ENCODE assay signal across 8 cellular contexts in the genomic region with DNA sequence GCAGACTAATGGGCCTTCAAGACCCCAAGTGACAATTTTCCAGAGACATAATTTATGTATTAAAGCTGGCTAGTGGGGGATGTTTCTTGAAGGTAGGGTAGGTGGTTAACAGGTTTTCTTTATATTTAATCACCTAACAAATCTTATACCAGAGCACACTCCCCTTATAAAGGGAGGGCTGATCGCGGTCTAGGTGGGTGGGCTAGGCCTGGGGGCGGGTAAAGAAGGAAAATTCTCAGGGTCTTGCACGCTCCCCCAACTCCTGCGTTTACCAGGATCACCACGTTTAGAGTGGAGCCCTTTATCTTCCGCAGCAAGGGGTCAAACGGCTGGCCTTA. TPM values are rescaled to one million over a fixed set of nuclear protein-coding genes. Genes with fewer than 3 reads are reported as not detected.
DNase-seq lines count a peak whose midpoint lies in the region; ATAC-seq and TF ChIP-seq lines count a peak whose summit lies in the region.

No MANE protein-coding gene starts in this region.

- H3K4me3 ChIP-seq in HAP-1 (peak overlapping the region; percentile 31), hepatocyte (peak overlapping the region; percentile 53)

- H3K4me1 Mint-ChIP-seq in activated B cell treated with CpG ODN at 0.5 μM for 24 hours, result peaks cover 41% of the 10 kb centered on the region
- H3K4me1 Mint-ChIP-seq in stimulated activated memory B cell treated with anti-CD40 and anti-IgM and Interleukin-4, amounts not matched to agents 10 μg/mL and 1 μg/mL and 100 μg/mL, for 72 hours, result peaks cover 37% of the 10 kb centered on the region

- DNase-seq in HAP-1 (ENCODE audit: low spot score in 2 of 2) (no peak), activated B cell treated with CpG ODN at 0.5 μM for 24 hours (no peak), hepatocyte (ENCODE audit: low spot score) (no peak), GM10248 (ENCODE audit: extremely low spot score) (no peak), SW480 (ENCODE audit: low spot score) (no peak), cerebellum (ENCODE audit: low spot score) (no peak)

- H3K27ac Mint-ChIP-seq in activated B cell treated with CpG ODN at 0.5 μM for 24 hours, result peak overlapping the region; percentile 66
- peak overlapping the region; percentile 65 for H3K27ac Mint-ChIP-seq in stimulated activated memory B cell treated with anti-CD40 and anti-IgM and Interleukin-4, amounts not matched to agents 10 μg/mL and 1 μg/mL and 100 μg/mL, for 72 hours

- no peaks in the 10 kb centered on the region for H3K9me2 ChIP-seq in hepatocyte (replicated peaks; ENCODE audit: insufficient read depth)

- in situ Hi-C loops in HAP-1 (cut with MboI; ENCODE audit: low sequenced_read_pairs), result no loop called here

- 16% methylated on average over 7 of the region's 8 CpGs for WGBS in hepatocyte (ENCODE audit: low lambda C conversion rate, missing lambda C conversion rate)

- H3K9me3 Mint-ChIP-seq in activated B cell treated with CpG ODN at 0.5 μM for 24 hours, result peaks cover 4% of the 10 kb centered on the region
- no peaks in the 10 kb centered on the region for H3K9me3 Mint-ChIP-seq in stimulated activated memory B cell treated with anti-CD40 and anti-IgM and Interleukin-4, amounts not matched to agents 10 μg/mL and 1 μg/mL and 100 μg/mL, for 72 hours

- H3K79me2 ChIP-seq in hepatocyte, result no peaks in the 10 kb centered on the region

- H3K4me1 ChIP-seq in HAP-1 (peaks cover 6% of the 10 kb centered on the region), hepatocyte (ENCODE audit: insufficient read depth) (no peaks in the 10 kb centered on the region)

- H3K27me3 ChIP-seq in HAP-1 (ENCODE audit: low read depth) (no peaks in the 10 kb centered on the region), hepatocyte (no peaks in the 10 kb centered on the region)

- H3K4me2 ChIP-seq in hepatocyte, result peak overlapping the region; percentile 88

- no peaks in the 10 kb centered on the region for H3K27me3 Mint-ChIP-seq in activated B cell treated with CpG ODN at 0.5 μM for 24 hours
- H3K27me3 Mint-ChIP-seq in stimulated activated memory B cell treated with anti-CD40 and anti-IgM and Interleukin-4, amounts not matched to agents 10 μg/mL and 1 μg/mL and 100 μg/mL, for 72 hours, result no peaks in the 10 kb centered on the region

- no peak for TF ChIP-seq CTCF in activated B cell treated with CpG ODN at 0.5 μM for 24 hours (IDR thresholded peaks at IDR 0.05)
- TF ChIP-seq CTCF in hepatocyte (IDR thresholded peaks at IDR 0.05; ENCODE audit: poor library complexity), result no peak
- TF ChIP-seq CTCF in GM10248 (IDR thresholded peaks at IDR 0.05; ENCODE audit: control extremely low read depth, extremely low read depth, low read depth, missing control alignments), result no peak

- H3K9me3 ChIP-seq in HAP-1 (0 out of 2 replicates have a peak, but pooled peaks cover 2% of the 10 kb centered on the region), hepatocyte (ENCODE audit: low read depth) (no peaks in the 10 kb centered on the region)

- peak overlapping the region; percentile 88 for H3K4me3 Mint-ChIP-seq in activated B cell treated with CpG ODN at 0.5 μM for 24 hours
- H3K4me3 Mint-ChIP-seq in stimulated activated memory B cell treated with anti-CD40 and anti-IgM and Interleukin-4, amounts not matched to agents 10 μg/mL and 1 μg/mL and 100 μg/mL, for 72 hours, result peak overlapping the region; percentile 94

- POLR2A ChIA-PET in activated B cell treated with CpG ODN at 0.5 μM for 24 hours (lab: Charles Lee), result interaction anchor here (2.0 to 2.2 kb wide), 2 partner anchors 9 to 26 kb away, joined by 7 to 17 read pairs; partner anchors contain the start of gene MBD1
- POLR2A ChIA-PET in GM10248 (lab: Yijun Ruan, JAX), result interaction anchor here (1.4 kb wide), 1 partner anchor 9 kb away, joined by 4 read pairs; no protein-coding TSS in a partner anchor

- no peaks in the 10 kb centered on the region for H4K20me1 ChIP-seq in hepatocyte (ENCODE audit: insufficient read depth, poor library complexity, severe bottlenecking)

- CTCF ChIA-PET in activated B cell treated with CpG ODN at 0.5 μM for 24 hours (lab: Charles Lee) (no interaction called here), GM10248 (lab: Yijun Ruan, JAX) (interaction anchor here (1.0 to 2.5 kb wide), 5 partner anchors 8 to 50 kb away, joined by 3 to 14 read pairs (median 4); no protein-coding TSS in a partner anchor)

- no peaks in the 10 kb centered on the region for H3K36me3 Mint-ChIP-seq in activated B cell treated with CpG ODN at 0.5 μM for 24 hours (ENCODE audit: low read depth)
- H3K36me3 Mint-ChIP-seq in stimulated activated memory B cell treated with anti-CD40 and anti-IgM and Interleukin-4, amounts not matched to agents 10 μg/mL and 1 μg/mL and 100 μg/mL, for 72 hours, result no peaks in the 10 kb centered on the region

- no peak overlapping the region for H3K27ac ChIP-seq in hepatocyte

- peak; percentile 8 for ATAC-seq in activated B cell treated with CpG ODN at 0.5 μM for 24 hours (ENCODE audit: low read depth)
- ATAC-seq in stimulated activated memory B cell treated with anti-CD40 and anti-IgM and Interleukin-4, amounts not matched to agents 10 μg/mL and 1 μg/mL and 100 μg/mL, for 72 hours, result no peak
- no peak for ATAC-seq in GM18909 (IDR thresholded peaks at IDR 0.05; ENCODE audit: poor library complexity, unreplicated experiment)

- H3K36me3 ChIP-seq in HAP-1 (replicated peaks) (no peaks in the 10 kb centered on the region), hepatocyte (replicated peaks; ENCODE audit: insufficient read depth, low read depth) (no peaks in the 10 kb centered on the region)

- H2AFZ ChIP-seq in hepatocyte, result peak overlapping the region; percentile 80

- intact Hi-C loops in activated B cell treated with CpG ODN at 0.5 μM for 24 hours (cut with micrococcal nuclease), result loop anchor here (1.0 kb wide), 3 partner anchors 8 to 20 kb away; partner anchors contain the start of gene CXXC1

RNA-seq across cellular contexts. Expression of gene CXXC1, which starts 19.9 kb away (rescaled TPM):
- total RNA-seq in activated B cell treated with CpG ODN at 0.5 μM for 24 hours, result 126 and 134 TPM in 2 replicates
- 33.3 and 52.7 TPM in 2 replicates for total RNA-seq in hepatocyte
- 68.3 and 89.3 TPM in 2 replicates for polyA plus RNA-seq in hepatocyte
- 38.4 TPM for total RNA-seq in cerebellum

RNA-seq across cellular contexts. Expression of gene MBD1, which starts 26.0 kb away (rescaled TPM):
- total RNA-seq in activated B cell treated with CpG ODN at 0.5 μM for 24 hours, result 101 and 117 TPM in 2 replicates
- total RNA-seq in hepatocyte, result 38.8 and 53.1 TPM in 2 replicates
- polyA plus RNA-seq in hepatocyte, result 53.0 and 54.2 TPM in 2 replicates
- total RNA-seq in cerebellum, result 57.1 TPM

RNA-seq across cellular contexts. Expression of gene CFAP53, which starts 41.1 kb away (rescaled TPM):
- total RNA-seq in activated B cell treated with CpG ODN at 0.5 μM for 24 hours, result 0.27 and 0.29 TPM in 2 replicates
- total RNA-seq in hepatocyte, result 0.24 and 0.50 TPM in 2 replicates
- polyA plus RNA-seq in hepatocyte, result 0.24 and 0.86 TPM in 2 replicates
- total RNA-seq in cerebellum, result 1.7 TPM
